Comparison of ENCODE assay signal across 12 cellular contexts in genomic region chr10:8057636-8058273, GRCh38. TPM values are rescaled to one million over a fixed set of nuclear protein-coding genes. Genes with fewer than 3 reads are reported as not detected.
DNase-seq lines count a peak whose midpoint lies in the region; ATAC-seq and TF ChIP-seq lines count a peak whose summit lies in the region.
"Had no signal": no experiment of that assay in that cellular context is flagged by ENCODE, and none has a peak within 500 bp of the region (broad histone marks: within the 10 kb centered on the region; RNA-seq: fewer than 3 reads in every experiment).

No MANE protein-coding gene starts in this region.

- H3K36me3 ChIP-seq in heart left ventricle (no peaks in the 10 kb centered on the region), right lobe of liver (no peaks in the 10 kb centered on the region), thymus (ENCODE audit: control insufficient read depth, insufficient read depth) (peaks cover 27% of the 10 kb centered on the region)

- H3K9me3 ChIP-seq in heart left ventricle (no peaks in the 10 kb centered on the region), right lobe of liver (no peaks in the 10 kb centered on the region), thymus (ENCODE audit: control insufficient read depth) (no peaks in the 10 kb centered on the region)
- H3K9me3 ChIP-seq: mucosa of descending colon had no signal

- H3K27ac Mint-ChIP-seq in activated naive CD8-positive, alpha-beta T cell treated with anti-CD3 and anti-CD28 coated beads for 36 hours, result peak overlapping the region; percentile 61

- peaks cover 72% of the 10 kb centered on the region for H3K4me1 Mint-ChIP-seq in activated naive CD8-positive, alpha-beta T cell treated with anti-CD3 and anti-CD28 coated beads for 36 hours

- intact Hi-C loops in heart left ventricle (cut with DNase I), result loop anchor here in 5 of 10 donors (10.0 kb wide), 4 partner anchors 217 to 417 kb away; no protein-coding TSS in a partner anchor
- intact Hi-C loops in cardiac septum (cut with DNase I), result no loop called here
- intact Hi-C loops in right lobe of liver (cut with DNase I), result no loop called here

- peaks cover 7 to 94% (median 62%) of the 10 kb centered on the region in 9 donors for H3K27me3 ChIP-seq in heart left ventricle
- H3K27me3 ChIP-seq in right lobe of liver, result peaks cover 0 to 7% of the 10 kb centered on the region in 2 donors
- H3K27me3 ChIP-seq in thymus (ENCODE audit: control insufficient read depth, insufficient read depth), result peaks cover 5% of the 10 kb centered on the region

- peaks cover 12% of the 10 kb centered on the region for H3K36me3 Mint-ChIP-seq in activated naive CD8-positive, alpha-beta T cell treated with anti-CD3 and anti-CD28 coated beads for 36 hours

- ATAC-seq in heart left ventricle (no peak), right lobe of liver (peak in 3 of 4 donors; percentile 4 to 50 (median 29)), HG02870 (IDR thresholded peaks at IDR 0.05; ENCODE audit: unreplicated experiment) (no peak), HG03378 (IDR thresholded peaks at IDR 0.05; ENCODE audit: unreplicated experiment) (no peak)
- ATAC-seq: mucosa of descending colon had no signal

- peaks cover 0 to 59% (median 14%) of the 10 kb centered on the region in 12 donors for H3K4me1 ChIP-seq in heart left ventricle
- peaks cover 0 to 16% (median 5%) of the 10 kb centered on the region in 4 donors for H3K4me1 ChIP-seq in right lobe of liver
- H3K4me1 ChIP-seq in thymus (ENCODE audit: control insufficient read depth, insufficient read depth, low read length), result peaks cover 46% of the 10 kb centered on the region

- H3K4me3 Mint-ChIP-seq in activated naive CD8-positive, alpha-beta T cell treated with anti-CD3 and anti-CD28 coated beads for 36 hours, result peak overlapping the region; percentile 91

- H3K4me3 ChIP-seq in heart left ventricle, result peak overlapping the region in 8 of 12 donors; percentile 55 to 75 (median 62)
- H3K4me3 ChIP-seq in right lobe of liver, result no peak overlapping the region
- peak overlapping the region; percentile 97 for H3K4me3 ChIP-seq in thymus (ENCODE audit: low read length)
- H3K4me3 ChIP-seq: mucosa of descending colon had no signal

- TF ChIP-seq POLR2A in heart left ventricle (IDR thresholded peaks at IDR 0.05) (no peak), right lobe of liver (IDR thresholded peaks at IDR 0.05) (no peak)

- DNase-seq in heart left ventricle (no peak), cardiac septum (ENCODE audit: low spot score) (no peak), right lobe of liver (no peak), DMS 273 treated with DMSO at 0.1 percent for 48 hours (lab: John Stamatoyannopoulos, UW) (no peak)
- no peak for DNase-seq in activated naive CD8-positive, alpha-beta T cell treated with anti-CD3 and anti-CD28 coated beads for 36 hours
- DNase-seq: aorta, mucosa of descending colon, NCI-H1092 had no signal

- WGBS in heart left ventricle, 4 donors, result 55 to 60% (median 58%) methylated on average over 10 to 15 of the region's 15 CpGs
- 40% methylated on average over 2 of the region's 15 CpGs for WGBS in right lobe of liver (ENCODE audit: insufficient coverage, low coverage, low lambda C conversion rate, missing lambda C conversion rate)
- 80% methylated on average over 15 of the region's 15 CpGs for WGBS in thymus

- TF ChIP-seq CTCF in heart left ventricle (IDR thresholded peaks at IDR 0.05), result no peak
- TF ChIP-seq CTCF in right lobe of liver (IDR thresholded peaks at IDR 0.05), result no peak

- no peaks in the 10 kb centered on the region for H3K9me3 Mint-ChIP-seq in activated naive CD8-positive, alpha-beta T cell treated with anti-CD3 and anti-CD28 coated beads for 36 hours

- H3K27me3 Mint-ChIP-seq in activated naive CD8-positive, alpha-beta T cell treated with anti-CD3 and anti-CD28 coated beads for 36 hours, result peaks cover 9% of the 10 kb centered on the region

- peak overlapping the region in 9 of 12 donors; percentile 8 to 80 (median 57) for H3K27ac ChIP-seq in heart left ventricle
- H3K27ac ChIP-seq in right lobe of liver, result peak overlapping the region; percentile 34 to 57 (median 36)
- H3K27ac ChIP-seq in thymus (ENCODE audit: low read depth), result peak overlapping the region; percentile 54
- H3K27ac ChIP-seq: VCaP had no signal

RNA-seq across cellular contexts. Expression of gene GATA3, which starts 3.3 kb away (rescaled TPM):
- 1 to 10 TPM in 7 of 9 donors, under 1 TPM in 2; 0.71 to 3.4 (median 1.4) TPM for total RNA-seq in heart left ventricle
- polyA plus RNA-seq in heart left ventricle, result 1 to 10 TPM; 1.0 to 1.1 TPM
- total RNA-seq in cardiac septum, result 1.2 TPM
- 1 to 10 TPM; 8.4 to 8.8 TPM for total RNA-seq in activated naive CD8-positive, alpha-beta T cell treated with anti-CD3 and anti-CD28 coated beads for 36 hours
- total RNA-seq in right lobe of liver, result 1 to 10 TPM in 1 of 6 experiments, under 1 TPM in 4, not detected in 1; 0.26 to 1.0 (median 0.53) TPM
- 17.5 TPM for polyA plus RNA-seq in thymus

Comparison
In these comparisons a context has a peak if more than half of its experiments do, and no peak if none do; other contexts are left out.
1. ATAC-seq: peak in right lobe of liver (3 of 4); none in heart left ventricle (0 of 4), HG02870 (single experiment) and HG03378 (single experiment).
2. H3K4me3 ChIP-seq: peak in heart left ventricle (8 of 12) and thymus (single experiment); none in right lobe of liver (0 of 3).
3. Peak in every context shown above with its lines, with median percentiles within 50 percentile points of each other: H3K27ac ChIP-seq.